Comparison of ENCODE assay signal across 16 cellular contexts in genomic region chr14:38716871-38717270, GRCh38.
A peak's percentile ranks its signal among the peaks of the same experiment; 100 is the strongest.
DNase-seq lines count a peak whose midpoint lies in the region; ATAC-seq, FAIRE-seq and TF ChIP-seq lines count a peak whose summit lies in the region.
"Had no signal": no experiment of that assay in that cellular context is flagged by ENCODE, and none has a peak within 500 bp of the region (broad histone marks: within the 10 kb centered on the region; RNA-seq: fewer than 3 reads in every experiment).

No MANE protein-coding gene starts in this region.

- H3K79me2 ChIP-seq in astrocyte (ENCODE audit: insufficient read depth, low read length) = no peaks in the 10 kb centered on the region

- no peaks in the 10 kb centered on the region for H3K4me1 Mint-ChIP-seq in astrocyte (ENCODE audit: low read depth, unreplicated experiment)

- in situ Hi-C loops in Caki2 (cut with HindIII; ENCODE audit: low pct_unique_long_range_greater_than_20kb, low sequenced_read_pairs) = no loop called here

- H4K20me1 ChIP-seq in astrocyte (ENCODE audit: insufficient read depth, low read length) = no peaks in the 10 kb centered on the region

- DNase-seq in Caki2 (ENCODE audit: low read depth) = peak; percentile 53
- peak; percentile 45 for DNase-seq in NCI-H1092 treated with DMSO at 0.1 percent for 48 hours (lab: John Stamatoyannopoulos, UW)
- peak; percentile 4 for DNase-seq in astrocyte (ENCODE audit: low read depth)
- DNase-seq in pons (ENCODE audit: low spot score) = peak; percentile 88
- no peak for DNase-seq in stimulated activated CD4-positive, alpha-beta T cell treated with anti-CD3 and anti-CD28 coated beads, Interleukin-1b, Interleukin-23, amount 100 ng/mL, for 48 hours
- no peak for DNase-seq in NOMO-1 treated with dmso at 0.1 percent for 144 hours (lab: John Stamatoyannopoulos, UW; ENCODE audit: unreplicated experiment)
- DNase-seq: activated naive CD4-positive, alpha-beta T cell treated with Interleukin-2 at 50 U/mL for 16 hours; DMS79; H7; mammary epithelial cell; MV-4-11; NCI-H345; stimulated activated naive CD4-positive, alpha-beta T cell had no signal

- no peaks in the 10 kb centered on the region for H3K36me3 ChIP-seq in astrocyte (ENCODE audit: insufficient read depth, low read length)

- no peaks in the 10 kb centered on the region for H3K27me3 ChIP-seq in astrocyte (ENCODE audit: insufficient read depth, low read length)

- H3K4me3 ChIP-seq in astrocyte (ENCODE audit: insufficient read depth, low read depth, low read length) = no peak overlapping the region

- no peak overlapping the region for H3K4me3 Mint-ChIP-seq in astrocyte (ENCODE audit: unreplicated experiment)

- peaks cover 4% of the 10 kb centered on the region for H3K27me3 Mint-ChIP-seq in astrocyte (ENCODE audit: low read depth, unreplicated experiment)

- no peaks in the 10 kb centered on the region for H3K4me1 ChIP-seq in astrocyte (ENCODE audit: insufficient read depth, low read length)

- ATAC-seq in HG03457 (IDR thresholded peaks at IDR 0.05; ENCODE audit: unreplicated experiment) (no peak), GM18907 (IDR thresholded peaks at IDR 0.05; ENCODE audit: unreplicated experiment) (no peak)

- no peak overlapping the region for H3K27ac ChIP-seq in astrocyte (ENCODE audit: low read depth, low read length)

- H3K9me3 Mint-ChIP-seq in astrocyte (ENCODE audit: unreplicated experiment) = no peaks in the 10 kb centered on the region

- FAIRE-seq in astrocyte (lab: Jason Lieb, UNC) = no peak
- FAIRE-seq: RCC 7860 had no signal

- H2AFZ ChIP-seq in astrocyte (ENCODE audit: low read depth, low read length) = no peak overlapping the region

- no peaks in the 10 kb centered on the region for H3K36me3 Mint-ChIP-seq in astrocyte (ENCODE audit: low read depth, unreplicated experiment)

- no peak overlapping the region for H3K27ac Mint-ChIP-seq in astrocyte (ENCODE audit: unreplicated experiment)

- H3K4me2 ChIP-seq in astrocyte (ENCODE audit: low read length) = no peak overlapping the region

- TF ChIP-seq CTCF in astrocyte (IDR thresholded peaks at IDR 0.05; ENCODE audit: insufficient read depth, low read depth, low read length) = no peak

- no peaks in the 10 kb centered on the region for H3K9me3 ChIP-seq in astrocyte (ENCODE audit: insufficient read depth, low read depth, low read length)

- H3K9ac ChIP-seq in astrocyte (ENCODE audit: low read length) = no peak overlapping the region

Comparison
In these comparisons a context has a peak if more than half of its experiments do, and no peak if none do; other contexts are left out.
1. DNase-seq: peak in Caki2 (single experiment), NCI-H1092 treated with DMSO at 0.1 percent for 48 hours (single experiment), astrocyte (single experiment) and pons (single experiment); none in stimulated activated CD4-positive, alpha-beta T cell treated with anti-CD3 and anti-CD28 coated beads, Interleukin-1b, Interleukin-23, amount 100 ng/mL, for 48 hours (single experiment) and NOMO-1 treated with dmso at 0.1 percent for 144 hours (single experiment).